In genomic region chr2:6917761-6918421, GRCh38 we compare ENCODE assay signal across 8 cellular contexts. TPM values are rescaled to one million over a fixed set of nuclear protein-coding genes. Genes with fewer than 3 reads are reported as not detected.
DNase-seq lines count a peak whose midpoint lies in the region; ATAC-seq and TF ChIP-seq lines count a peak whose summit lies in the region.

No MANE protein-coding gene starts in this region.

- peak overlapping the region; percentile 66 for H3K4me3 Mint-ChIP-seq in activated CD8-positive, alpha-beta memory T cell treated with anti-CD3 and anti-CD28 coated beads, Interleukin-2, amount 10 ng/mL, durations not matched to agents 7 days and 5 days
- peak overlapping the region; percentile 75 for H3K4me3 Mint-ChIP-seq in activated naive CD4-positive, alpha-beta T cell treated with anti-CD3 and anti-CD28 coated beads, Interleukin-2, amount 50 U/mL, for 24 hours

- H3K9me3 Mint-ChIP-seq in activated CD8-positive, alpha-beta memory T cell treated with anti-CD3 and anti-CD28 coated beads, Interleukin-2, amount 10 ng/mL, durations not matched to agents 7 days and 5 days (ENCODE audit: low read depth): no peaks in the 10 kb centered on the region
- H3K9me3 Mint-ChIP-seq in activated naive CD4-positive, alpha-beta T cell treated with anti-CD3 and anti-CD28 coated beads, Interleukin-2, amount 50 U/mL, for 24 hours: no peaks in the 10 kb centered on the region

- ATAC-seq in activated CD8-positive, alpha-beta memory T cell treated with anti-CD3 and anti-CD28 coated beads, Interleukin-2, amount 10 ng/mL, durations not matched to agents 7 days and 5 days: peak; percentile 53
- ATAC-seq in HG03159 (IDR thresholded peaks at IDR 0.05; ENCODE audit: unreplicated experiment) (peak; percentile 26), HG03565 (IDR thresholded peaks at IDR 0.05; ENCODE audit: unreplicated experiment) (no peak)

- 1 to 23% (median 1%) methylated on average over 5 to 68 of the region's 68 CpGs for WGBS in spleen, 5 donors

- no peak for TF ChIP-seq POLR2A in spleen (IDR thresholded peaks at IDR 0.05)

- TF ChIP-seq CTCF in spleen (IDR thresholded peaks at IDR 0.05 in 8 of 11, conservative IDR thresholded peaks at IDR 0.05 in 3 of 11) (peak in 1 of 11 experiments; percentile 3), RWPE1 (conservative IDR thresholded peaks at IDR 0.05; ENCODE audit: low read depth) (no peak)

- no peak overlapping the region for H3K27ac ChIP-seq in iPS-18a (ENCODE audit: low read length)
- H3K27ac ChIP-seq in spleen: peak overlapping the region; percentile 63 to 94 (median 87)
- H3K27ac ChIP-seq in RWPE1: no peak overlapping the region

- H3K27me3 Mint-ChIP-seq in activated CD8-positive, alpha-beta memory T cell treated with anti-CD3 and anti-CD28 coated beads, Interleukin-2, amount 10 ng/mL, durations not matched to agents 7 days and 5 days: peaks cover 5% of the 10 kb centered on the region
- H3K27me3 Mint-ChIP-seq in activated naive CD4-positive, alpha-beta T cell treated with anti-CD3 and anti-CD28 coated beads, Interleukin-2, amount 50 U/mL, for 24 hours: no peaks in the 10 kb centered on the region

- H3K4me1 ChIP-seq in iPS-18a (ENCODE audit: control insufficient read depth, low read depth, low read length) (peaks cover 16% of the 10 kb centered on the region), spleen (peaks cover 23 to 91% (median 64%) of the 10 kb centered on the region in 6 donors)

- H3K36me3 ChIP-seq in iPS-18a (ENCODE audit: control insufficient read depth, low read depth, low read length): no peaks in the 10 kb centered on the region
- peaks cover 0 to 20% (median 0%) of the 10 kb centered on the region in 6 donors for H3K36me3 ChIP-seq in spleen

- no peaks in the 10 kb centered on the region for H3K9me3 ChIP-seq in iPS-18a (ENCODE audit: control insufficient read depth, low read depth, low read length)
- H3K9me3 ChIP-seq in spleen: no peaks in the 10 kb centered on the region

- peaks cover 42% of the 10 kb centered on the region for H3K4me1 Mint-ChIP-seq in activated CD8-positive, alpha-beta memory T cell treated with anti-CD3 and anti-CD28 coated beads, Interleukin-2, amount 10 ng/mL, durations not matched to agents 7 days and 5 days
- peaks cover 79% of the 10 kb centered on the region for H3K4me1 Mint-ChIP-seq in activated naive CD4-positive, alpha-beta T cell treated with anti-CD3 and anti-CD28 coated beads, Interleukin-2, amount 50 U/mL, for 24 hours

- H3K27ac Mint-ChIP-seq in activated CD8-positive, alpha-beta memory T cell treated with anti-CD3 and anti-CD28 coated beads, Interleukin-2, amount 10 ng/mL, durations not matched to agents 7 days and 5 days: no peak overlapping the region
- no peak overlapping the region for H3K27ac Mint-ChIP-seq in activated naive CD4-positive, alpha-beta T cell treated with anti-CD3 and anti-CD28 coated beads, Interleukin-2, amount 50 U/mL, for 24 hours

- peak overlapping the region; percentile 66 for H3K4me3 ChIP-seq in iPS-18a (ENCODE audit: low read length)
- peak overlapping the region; percentile 61 to 77 (median 69) for H3K4me3 ChIP-seq in spleen

- peaks cover 36% of the 10 kb centered on the region for H3K36me3 Mint-ChIP-seq in activated CD8-positive, alpha-beta memory T cell treated with anti-CD3 and anti-CD28 coated beads, Interleukin-2, amount 10 ng/mL, durations not matched to agents 7 days and 5 days
- peaks cover 7% of the 10 kb centered on the region for H3K36me3 Mint-ChIP-seq in activated naive CD4-positive, alpha-beta T cell treated with anti-CD3 and anti-CD28 coated beads, Interleukin-2, amount 50 U/mL, for 24 hours

- H3K27me3 ChIP-seq in iPS-18a (ENCODE audit: control insufficient read depth, insufficient read depth, low read length) (peaks cover 13% of the 10 kb centered on the region), spleen (replicated peaks in 1 of 7) (peaks cover 0 to 8% (median 0%) of the 10 kb centered on the region in 7 donors)

- POLR2A ChIA-PET in RWPE1 (lab: Yijun Ruan, JAX; ENCODE audit: low non-redundant PET): no interaction called here

- peak overlapping the region; percentile 42 for H3K9ac ChIP-seq in iPS-18a (ENCODE audit: low read length)

- no peak for DNase-seq in activated CD8-positive, alpha-beta memory T cell treated with anti-CD3 and anti-CD28 coated beads, Interleukin-2, amount 10 ng/mL, durations not matched to agents 7 days and 5 days
- DNase-seq in activated CD8-positive, alpha-beta memory T cell treated with anti-CD3 and anti-CD28 coated beads, Interleukin-2, amount 50 U/mL, for 48 hours: no peak
- DNase-seq in spleen: peak; percentile 91
- DNase-seq in RWPE1 (ENCODE audit: low spot score): no peak

- intact Hi-C loops in spleen (cut with DNase I; ENCODE audit: low total_unique reads): no loop called here

- CTCF ChIA-PET in activated CD8-positive, alpha-beta memory T cell treated with anti-CD3 and anti-CD28 coated beads, Interleukin-2, amount 10 ng/mL, durations not matched to agents 7 days and 5 days (lab: Charles Lee): interaction anchor here (0.6 to 5.9 kb wide), 11 partner anchors 10 to 112 kb away, joined by 3 to 43 read pairs (median 5); partner anchors contain the start of gene RSAD2
- CTCF ChIA-PET in RWPE1 (lab: Yijun Ruan, JAX): interaction anchor here (0.7 kb wide), 1 partner anchor 40 kb away, joined by 3 read pairs; no protein-coding TSS in a partner anchor

RNA-seq across cellular contexts. Expression of gene RNF144A, which starts 0.7 kb away (rescaled TPM):
- total RNA-seq in activated CD8-positive, alpha-beta memory T cell treated with anti-CD3 and anti-CD28 coated beads, Interleukin-2, amount 10 ng/mL, durations not matched to agents 7 days and 5 days: 10 to 100 TPM; 20.0 to 35.5 TPM
- 10 to 100 TPM; 42.5 to 86.6 (median 67.1) TPM for total RNA-seq in spleen
- 10 to 100 TPM in 1 of 3 donors, 1 to 10 TPM in 2; 3.8 to 12.5 (median 5.2) TPM for polyA plus RNA-seq in spleen

RNA-seq across cellular contexts. Expression of gene RSAD2, which starts 40.3 kb away (rescaled TPM):
- total RNA-seq in activated CD8-positive, alpha-beta memory T cell treated with anti-CD3 and anti-CD28 coated beads, Interleukin-2, amount 10 ng/mL, durations not matched to agents 7 days and 5 days: 100 to 1,000 TPM in 1 of 2 experiments, 10 to 100 TPM in 1; 83.0 to 183 TPM
- 10 to 100 TPM in 5 of 7 donors, 1 to 10 TPM in 2; 6.2 to 18.6 (median 12.0) TPM for total RNA-seq in spleen
- 1 to 10 TPM; 2.1 to 4.7 (median 3.1) TPM for polyA plus RNA-seq in spleen

RNA-seq across cellular contexts. Expression of gene CMPK2, which starts 52.2 kb away (rescaled TPM):
- 100 to 1,000 TPM in 1 of 2 experiments, 10 to 100 TPM in 1; 81.3 to 164 TPM for total RNA-seq in activated CD8-positive, alpha-beta memory T cell treated with anti-CD3 and anti-CD28 coated beads, Interleukin-2, amount 10 ng/mL, durations not matched to agents 7 days and 5 days
- total RNA-seq in spleen: 10 to 100 TPM in 4 of 7 donors, 1 to 10 TPM in 3; 6.7 to 18.8 (median 12.0) TPM
- 1 to 10 TPM; 2.5 to 8.0 (median 4.4) TPM for polyA plus RNA-seq in spleen

Comparison
In these comparisons a context has a peak if more than half of its experiments do, and no peak if none do; other contexts are left out.
1. H3K27ac ChIP-seq: peak in spleen (8 of 8); none in iPS-18a (single experiment) and RWPE1 (single experiment).
2. RNA of gene RSAD2, which starts 40.3 kb away (total RNA-seq): 83.0 to 183 TPM in activated CD8-positive, alpha-beta memory T cell treated with anti-CD3 and anti-CD28 coated beads, Interleukin-2, amount 10 ng/mL, durations not matched to agents 7 days and 5 days; 6.2 to 18.6 TPM in spleen; every median in the first group is over 4 times any median in the second.
3. RNA of gene CMPK2, which starts 52.2 kb away (total RNA-seq): 81.3 to 164 TPM in activated CD8-positive, alpha-beta memory T cell treated with anti-CD3 and anti-CD28 coated beads, Interleukin-2, amount 10 ng/mL, durations not matched to agents 7 days and 5 days; 6.7 to 18.8 TPM in spleen; every median in the first group is over 4 times any median in the second.